Comparison of ENCODE assay signal across 11 cellular contexts in the genomic region with DNA sequence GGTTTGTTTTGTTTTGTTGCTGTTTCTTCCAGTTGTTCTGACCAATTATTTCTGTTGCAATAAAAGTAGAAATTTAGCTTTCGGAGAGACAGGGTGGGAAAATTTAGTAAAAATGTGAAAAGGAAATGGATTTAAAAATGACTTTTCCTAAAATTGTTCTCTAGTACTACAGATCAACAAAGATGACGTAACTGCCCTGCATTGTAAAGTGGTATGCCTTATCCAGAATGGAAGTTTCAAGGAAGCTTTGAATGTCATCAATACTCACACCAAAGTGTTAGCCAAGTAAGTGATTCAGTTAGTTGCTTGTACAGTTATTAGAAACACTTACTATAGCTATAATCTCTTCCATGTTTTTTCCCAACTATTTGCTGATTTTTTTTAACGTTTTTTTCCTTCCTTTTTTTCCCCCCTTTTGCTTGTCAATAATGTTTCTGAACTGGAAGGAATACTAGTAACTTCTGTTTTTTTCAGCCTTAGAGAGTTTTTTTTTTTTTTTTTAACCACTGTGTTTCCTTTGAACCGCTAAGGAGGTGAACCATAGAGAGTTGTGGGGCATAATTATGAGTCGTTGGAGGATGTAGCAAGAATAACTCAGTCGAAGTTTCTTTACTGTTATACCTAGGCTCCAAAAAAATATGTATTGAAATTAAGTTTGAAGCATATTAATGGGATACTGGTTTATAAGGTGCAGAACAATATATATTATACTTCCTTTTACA. TPM values are rescaled to one million over a fixed set of nuclear protein-coding genes. Genes with fewer than 3 reads are reported as not detected.
DNase-seq lines count a peak whose midpoint lies in the region; ATAC-seq and TF ChIP-seq lines count a peak whose summit lies in the region.
"Had no signal": no experiment of that assay in that cellular context is flagged by ENCODE, and none has a peak within 500 bp of the region (broad histone marks: within the 10 kb centered on the region; RNA-seq: fewer than 3 reads in every experiment).

No MANE protein-coding gene starts in this region.

- peaks cover 2% of the 10 kb centered on the region for H3K4me1 ChIP-seq in fibroblast of lung (ENCODE audit: control insufficient read depth, extremely low read depth, insufficient read depth, low read length)
- H3K4me1 ChIP-seq: BE2C had no signal

- DNase-seq in activated naive CD4-positive, alpha-beta T cell treated with Interleukin-2 at 50 U/mL for 16 hours = no peak
- DNase-seq in SK-N-MC (ENCODE audit: low read depth, low spot score) (no peak), fibroblast of lung (ENCODE audit: low read depth in 2 of 2) (no peak), NCI-H2171 (lab: John Stamatoyannopoulos, UW) (no peak), nucleus accumbens (lab: John Stamatoyannopoulos, UW) (no peak)
- no peak for DNase-seq in stimulated activated naive CD8-positive, alpha-beta T cell treated with anti-CD3 and anti-CD28 coated beads, Interleukin-15, amount 100 ng/mL, for 72 hours
- DNase-seq: BE2C, heart right ventricle had no signal

- H3K4me1 Mint-ChIP-seq in activated naive CD4-positive, alpha-beta T cell treated with anti-CD3 and anti-CD28 coated beads, Interleukin-2, amount 50 U/mL, for 24 hours = peaks cover 53% of the 10 kb centered on the region
- H3K4me1 Mint-ChIP-seq in stimulated activated naive CD8-positive, alpha-beta T cell treated with anti-CD3 and anti-CD28 coated beads, Interleukin-15, amount 100 ng/mL, for 72 hours = peaks cover 33% of the 10 kb centered on the region

- no peak for ATAC-seq in stimulated activated naive CD8-positive, alpha-beta T cell treated with anti-CD3 and anti-CD28 coated beads, Interleukin-15, amount 100 ng/mL, for 72 hours
- ATAC-seq in GM19328 (IDR thresholded peaks at IDR 0.05; ENCODE audit: unreplicated experiment) = no peak
- ATAC-seq: heart right ventricle had no signal

- H3K9me3 ChIP-seq in SK-N-MC (ENCODE audit: low read depth, low read length) = no peaks in the 10 kb centered on the region
- H3K9me3 ChIP-seq in fibroblast of lung (ENCODE audit: control insufficient read depth, insufficient read depth, low read depth, low read length) = no peaks in the 10 kb centered on the region
- H3K9me3 ChIP-seq: BE2C, heart right ventricle, prostate gland had no signal

- no peaks in the 10 kb centered on the region for H3K9me3 Mint-ChIP-seq in activated naive CD4-positive, alpha-beta T cell treated with anti-CD3 and anti-CD28 coated beads, Interleukin-2, amount 50 U/mL, for 24 hours
- no peaks in the 10 kb centered on the region for H3K9me3 Mint-ChIP-seq in stimulated activated naive CD8-positive, alpha-beta T cell treated with anti-CD3 and anti-CD28 coated beads, Interleukin-15, amount 100 ng/mL, for 72 hours

- no peaks in the 10 kb centered on the region for H3K27me3 Mint-ChIP-seq in activated naive CD4-positive, alpha-beta T cell treated with anti-CD3 and anti-CD28 coated beads, Interleukin-2, amount 50 U/mL, for 24 hours
- H3K27me3 Mint-ChIP-seq in stimulated activated naive CD8-positive, alpha-beta T cell treated with anti-CD3 and anti-CD28 coated beads, Interleukin-15, amount 100 ng/mL, for 72 hours = no peaks in the 10 kb centered on the region

- peak overlapping the region; percentile 97 for H3K4me3 ChIP-seq in SK-N-MC
- peak overlapping the region in 1 of 4 experiments; percentile 97 for H3K4me3 ChIP-seq in fibroblast of lung (replicated peaks in 1 of 4; ENCODE audit: control extremely low read depth in 1 of 4, insufficient read depth in 1 of 4, low read depth in 3 of 4, low read length in 4 of 4)
- H3K4me3 ChIP-seq: prostate gland had no signal

- H3K27ac Mint-ChIP-seq in activated naive CD4-positive, alpha-beta T cell treated with anti-CD3 and anti-CD28 coated beads, Interleukin-2, amount 50 U/mL, for 24 hours = peak overlapping the region; percentile 73
- H3K27ac Mint-ChIP-seq in stimulated activated naive CD8-positive, alpha-beta T cell treated with anti-CD3 and anti-CD28 coated beads, Interleukin-15, amount 100 ng/mL, for 72 hours = peak overlapping the region; percentile 24 to 81

- peaks cover 20% of the 10 kb centered on the region for H3K36me3 Mint-ChIP-seq in activated naive CD4-positive, alpha-beta T cell treated with anti-CD3 and anti-CD28 coated beads, Interleukin-2, amount 50 U/mL, for 24 hours

- no peak for TF ChIP-seq CTCF in fibroblast of lung (conservative IDR thresholded peaks at IDR 0.05 in 1 of 2, IDR thresholded peaks at IDR 0.05 in 1 of 2; ENCODE audit: low read depth in 1 of 2, low read length in 2 of 2)

- H3K4me3 Mint-ChIP-seq in activated naive CD4-positive, alpha-beta T cell treated with anti-CD3 and anti-CD28 coated beads, Interleukin-2, amount 50 U/mL, for 24 hours = peak overlapping the region; percentile 98
- peak overlapping the region; percentile 50 to 94 for H3K4me3 Mint-ChIP-seq in stimulated activated naive CD8-positive, alpha-beta T cell treated with anti-CD3 and anti-CD28 coated beads, Interleukin-15, amount 100 ng/mL, for 72 hours

- H4K20me1 ChIP-seq in fibroblast of lung (ENCODE audit: control insufficient read depth, extremely low read depth, insufficient read depth, low read length) = no peaks in the 10 kb centered on the region

- H3K36me3 ChIP-seq in SK-N-MC (ENCODE audit: insufficient read depth, low read length) (peaks cover 50% of the 10 kb centered on the region), fibroblast of lung (ENCODE audit: control insufficient read depth, insufficient read depth, low read length) (peaks cover 7% of the 10 kb centered on the region)
- H3K36me3 ChIP-seq: prostate gland had no signal

- peaks cover 46% of the 10 kb centered on the region for H3K79me2 ChIP-seq in fibroblast of lung (ENCODE audit: control insufficient read depth, insufficient read depth, low read length)

- H3K4me2 ChIP-seq in fibroblast of lung (ENCODE audit: extremely low read depth, insufficient read depth, low read length) = peak overlapping the region; percentile 11

- no peaks in the 10 kb centered on the region for H3K27me3 ChIP-seq in fibroblast of lung (ENCODE audit: control insufficient read depth, insufficient read depth, low read length)
- H3K27me3 ChIP-seq: BE2C, heart right ventricle had no signal

- H3K9ac ChIP-seq in SK-N-MC (ENCODE audit: insufficient read length) = peak overlapping the region; percentile 98
- H3K9ac ChIP-seq in fibroblast of lung (ENCODE audit: insufficient read depth, low read length) = no peak overlapping the region

- H3K27ac ChIP-seq in SK-N-MC (no peak overlapping the region), fibroblast of lung (ENCODE audit: insufficient read depth, low read length) (no peak overlapping the region)
- H3K27ac ChIP-seq: heart right ventricle, prostate gland had no signal

- no peak overlapping the region for H2AFZ ChIP-seq in fibroblast of lung (ENCODE audit: low read length)

RNA-seq across cellular contexts. Expression of gene SRP72, which starts 2.2 kb away (rescaled TPM):
- 72.3 and 76.0 TPM in 2 replicates for total RNA-seq in fibroblast of lung
- polyA plus RNA-seq in fibroblast of lung = 181 and 197 TPM in 2 replicates
- 97.3 and 101 TPM in 2 replicates for polyA plus RNA-seq in fibroblast of lung (2012)
- polyA minus RNA-seq in fibroblast of lung (ENCODE audit: low replicate concordance) = 12.8 and 14.5 TPM in 2 replicates

RNA-seq across cellular contexts. Expression of gene PAICS, which starts 33.6 kb away (rescaled TPM):
- total RNA-seq in fibroblast of lung = 18.5 and 24.6 TPM in 2 replicates
- polyA plus RNA-seq in fibroblast of lung = 111 and 155 TPM in 2 replicates
- 74.3 and 113 TPM in 2 replicates for polyA plus RNA-seq in fibroblast of lung (2012)
- polyA minus RNA-seq in fibroblast of lung (ENCODE audit: low replicate concordance) = 31.2 and 39.9 TPM in 2 replicates

RNA-seq across cellular contexts. Expression of gene PPAT, which starts 34.2 kb away (rescaled TPM):
- 11.8 and 14.9 TPM in 2 replicates for total RNA-seq in fibroblast of lung
- polyA plus RNA-seq in fibroblast of lung = 8.6 and 10.8 TPM in 2 replicates
- 7.9 and 9.8 TPM in 2 replicates for polyA plus RNA-seq in fibroblast of lung (2012)
- polyA minus RNA-seq in fibroblast of lung (ENCODE audit: low replicate concordance) = 0.27 and 2.8 TPM in 2 replicates

RNA-seq across cellular contexts. Expression of gene ARL9, which starts 35.9 kb away (rescaled TPM):
- 0.26 and 0.83 TPM in 2 replicates for total RNA-seq in fibroblast of lung
- polyA plus RNA-seq in fibroblast of lung = 0.62 and 1.1 TPM in 2 replicates
- 0.57 and 1.3 TPM in 2 replicates for polyA plus RNA-seq in fibroblast of lung (2012)
- polyA minus RNA-seq in fibroblast of lung (ENCODE audit: low replicate concordance) = 2.2 TPM in 1 of 2 replicates, not detected in the other
